8 cellular contexts compared by ENCODE assay signal in the genomic region with DNA sequence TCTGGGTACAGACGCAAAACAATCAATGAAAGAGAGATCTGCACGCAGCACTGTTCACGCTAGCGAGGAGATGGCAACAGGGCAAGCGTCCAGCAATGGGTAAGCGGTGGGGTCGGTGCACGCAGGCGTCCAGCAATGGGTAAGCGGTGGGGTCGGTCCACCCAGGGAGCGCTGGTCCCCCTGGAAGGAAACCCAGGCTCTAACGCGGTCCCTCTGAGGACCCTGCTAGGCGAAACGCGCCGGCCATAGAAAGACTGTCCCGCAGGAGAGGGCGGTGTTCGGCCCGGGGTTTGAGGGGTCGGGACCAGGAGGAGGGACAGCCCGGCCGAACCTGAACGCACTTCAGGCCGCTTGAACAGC. TPM values are rescaled to one million over a fixed set of nuclear protein-coding genes. Genes with fewer than 3 reads are reported as not detected.
DNase-seq lines count a peak whose midpoint lies in the region; ATAC-seq, FAIRE-seq and TF ChIP-seq lines count a peak whose summit lies in the region.

No MANE protein-coding gene starts in this region.

- H3K9me3 ChIP-seq in astrocyte (ENCODE audit: insufficient read depth, low read depth, low read length) (no peaks in the 10 kb centered on the region), stomach (no peaks in the 10 kb centered on the region)

- peak; percentile 31 for ATAC-seq in GM19452 (IDR thresholded peaks at IDR 0.05; ENCODE audit: unreplicated experiment)
- peak; percentile 21 for ATAC-seq in HG03442 (IDR thresholded peaks at IDR 0.05; ENCODE audit: unreplicated experiment)

- peaks cover 49% of the 10 kb centered on the region for H3K79me2 ChIP-seq in astrocyte (ENCODE audit: insufficient read depth, low read length)

- peaks cover 4% of the 10 kb centered on the region for H3K36me3 Mint-ChIP-seq in astrocyte (ENCODE audit: low read depth, unreplicated experiment)

- no peak for TF ChIP-seq EP300 in stomach (IDR thresholded peaks at IDR 0.05)

- peak overlapping the region; percentile 87 for H3K9ac ChIP-seq in astrocyte (ENCODE audit: low read length)

- peak overlapping the region; percentile 92 for H3K4me2 ChIP-seq in astrocyte (ENCODE audit: low read length)

- H3K4me3 ChIP-seq in astrocyte (ENCODE audit: insufficient read depth, low read depth, low read length): peak overlapping the region; percentile 98
- peak overlapping the region; percentile 81 to 98 (median 92) for H3K4me3 ChIP-seq in stomach

- H3K36me3 ChIP-seq in astrocyte (ENCODE audit: insufficient read depth, low read length) (peaks cover 2% of the 10 kb centered on the region), stomach (peaks cover 5 to 20% (median 13%) of the 10 kb centered on the region in 4 donors)

- intact Hi-C loops in stomach (cut with DNase I; ENCODE audit: low total_unique reads): no loop called here

- 1 to 2% (median 2%) methylated on average over 24 to 27 of the region's 27 CpGs for WGBS in stomach, 5 donors

- no peaks in the 10 kb centered on the region for H3K27me3 Mint-ChIP-seq in astrocyte (ENCODE audit: low read depth, unreplicated experiment)

- no peaks in the 10 kb centered on the region for H3K9me3 Mint-ChIP-seq in astrocyte (ENCODE audit: unreplicated experiment)

- peak overlapping the region; percentile 89 for H3K4me3 Mint-ChIP-seq in astrocyte (ENCODE audit: unreplicated experiment)

- H4K20me1 ChIP-seq in astrocyte (ENCODE audit: insufficient read depth, low read length): peaks cover 39% of the 10 kb centered on the region

- peaks cover 1% of the 10 kb centered on the region for H3K4me1 Mint-ChIP-seq in astrocyte (ENCODE audit: low read depth, unreplicated experiment)

- H3K27ac Mint-ChIP-seq in astrocyte (ENCODE audit: unreplicated experiment): peak overlapping the region; percentile 91

- peak overlapping the region; percentile 93 for H3K27ac ChIP-seq in C4-2B
- H3K27ac ChIP-seq in astrocyte (ENCODE audit: low read depth, low read length): peak overlapping the region; percentile 52
- H3K27ac ChIP-seq in stomach: peak overlapping the region; percentile 80 to 95 (median 90)

- TF ChIP-seq POLR2A in stomach (IDR thresholded peaks at IDR 0.05): no peak

- no peak for DNase-seq in astrocyte (ENCODE audit: low read depth)
- peak; percentile 79 for DNase-seq in islet precursor cell
- DNase-seq in stomach: no peak
- no peak for DNase-seq in retina
- DNase-seq in GM10266 (ENCODE audit: extremely low spot score): no peak

- H3K27me3 ChIP-seq in astrocyte (ENCODE audit: insufficient read depth, low read length) (no peaks in the 10 kb centered on the region), stomach (no peaks in the 10 kb centered on the region)

- peak overlapping the region; percentile 74 for H2AFZ ChIP-seq in astrocyte (ENCODE audit: low read depth, low read length)

- TF ChIP-seq CTCF in C4-2B (conservative IDR thresholded peaks at IDR 0.05): no peak
- no peak for TF ChIP-seq CTCF in astrocyte (IDR thresholded peaks at IDR 0.05; ENCODE audit: insufficient read depth, low read depth, low read length)
- no peak for TF ChIP-seq CTCF in stomach (IDR thresholded peaks at IDR 0.05)
- TF ChIP-seq CTCF in GM10266 (IDR thresholded peaks at IDR 0.05; ENCODE audit: control insufficient read depth, insufficient read depth, low read depth, missing control alignments): no peak

- no peak for FAIRE-seq in astrocyte (lab: Jason Lieb, UNC)

- H3K4me1 ChIP-seq in astrocyte (ENCODE audit: insufficient read depth, low read length) (peaks cover 7% of the 10 kb centered on the region), stomach (peaks cover 9 to 39% (median 28%) of the 10 kb centered on the region in 4 donors)

RNA-seq across cellular contexts. Expression of a gene that starts 0.6 kb away (rescaled TPM):
- total RNA-seq in astrocyte (33.3 and 43.4 TPM in 2 replicates), stomach (10 to 100 TPM in 3 of 5 donors, 1 to 10 TPM in 2; 1.8 to 49.8 (median 16.8) TPM)
- 10 to 100 TPM; 13.0 to 17.6 (median 14.1) TPM for polyA plus RNA-seq in stomach

RNA-seq across cellular contexts. Expression of a gene that starts 22.7 kb away (rescaled TPM):
- 8.1 and 9.0 TPM in 2 replicates for total RNA-seq in astrocyte
- total RNA-seq in stomach: 100 to 1,000 TPM in 2 of 5 donors, 10 to 100 TPM in 3; 29.9 to 274 (median 89.7) TPM
- polyA plus RNA-seq in stomach: 10 to 100 TPM; 40.7 to 97.3 (median 90.5) TPM

RNA-seq across cellular contexts. Expression of a gene that starts 22.9 kb away (rescaled TPM):
- total RNA-seq in astrocyte (11.9 and 15.4 TPM in 2 replicates), stomach (100 to 1,000 TPM in 1 of 5 donors, 10 to 100 TPM in 4; 40.8 to 144 (median 72.2) TPM)
- polyA plus RNA-seq in stomach: 10 to 100 TPM; 12.7 to 27.9 (median 13.8) TPM

RNA-seq across cellular contexts. Expression of a gene that starts 51.6 kb away (rescaled TPM):
- total RNA-seq in astrocyte (123 and 140 TPM in 2 replicates), stomach (10 to 100 TPM; 26.3 to 75.9 (median 73.4) TPM)
- 10 to 100 TPM in 2 of 3 donors, 1 to 10 TPM in 1; 8.1 to 26.8 (median 10.7) TPM for polyA plus RNA-seq in stomach
